22 cellular contexts compared by ENCODE assay signal in genomic region chr5:53052499-53052898, GRCh38. TPM values are rescaled to one million over a fixed set of nuclear protein-coding genes. Genes with fewer than 3 reads are reported as not detected.
A peak's percentile ranks its signal among the peaks of the same experiment; 100 is the strongest.
DNase-seq lines count a peak whose midpoint lies in the region; ATAC-seq, FAIRE-seq and TF ChIP-seq lines count a peak whose summit lies in the region.
"Had no signal": no experiment of that assay in that cellular context is flagged by ENCODE, and none has a peak within 500 bp of the region (broad histone marks: within the 10 kb centered on the region; RNA-seq: fewer than 3 reads in every experiment).

No MANE protein-coding gene starts in this region.

- H3K4me1 ChIP-seq in IMR-90 (ENCODE audit: control insufficient read depth, insufficient read depth, low read length) (no peaks in the 10 kb centered on the region), small intestine (ENCODE audit: control insufficient read depth in 2 of 2, insufficient read depth in 1 of 2, low read depth in 1 of 2, low read length in 1 of 2) (no peaks in the 10 kb centered on the region)

- H3K56ac ChIP-seq in IMR-90 (ENCODE audit: extremely low read depth, insufficient read depth, low read length) = no peak overlapping the region

- H3K4me3 Mint-ChIP-seq in activated CD8-positive, alpha-beta memory T cell treated with anti-CD3 and anti-CD28 coated beads, Interleukin-2, amount 10 ng/mL, durations not matched to agents 7 days and 5 days = no peak overlapping the region
- H3K4me3 Mint-ChIP-seq: CD8-positive, alpha-beta T cell; GM23338; H9 had no signal

- TF ChIP-seq CTCF in IMR-90 (conservative IDR thresholded peaks at IDR 0.05; ENCODE audit: low read depth, low read length) = no peak
- no peak for TF ChIP-seq CTCF in coronary artery (IDR thresholded peaks at IDR 0.05)

- H3K27ac Mint-ChIP-seq in activated CD8-positive, alpha-beta memory T cell treated with anti-CD3 and anti-CD28 coated beads, Interleukin-2, amount 10 ng/mL, durations not matched to agents 7 days and 5 days = no peak overlapping the region
- H3K27ac Mint-ChIP-seq: CD8-positive, alpha-beta T cell; GM23338; H9 had no signal

- H3K18ac ChIP-seq in IMR-90 (ENCODE audit: low read depth, low read length) = no peak overlapping the region

- no peak overlapping the region for H2BK5ac ChIP-seq in IMR-90 (ENCODE audit: low read depth, low read length, poor library complexity, severe bottlenecking)

- no peak overlapping the region for H4K8ac ChIP-seq in IMR-90 (ENCODE audit: low read depth in 2 of 2, low read length in 2 of 2)

- CTCF ChIA-PET in activated CD8-positive, alpha-beta memory T cell treated with anti-CD3 and anti-CD28 coated beads, Interleukin-2, amount 10 ng/mL, durations not matched to agents 7 days and 5 days (lab: Charles Lee) = interaction anchor here (1.2 kb wide), 1 partner anchor 104 kb away, joined by 3 read pairs; no protein-coding TSS in a partner anchor
- CTCF ChIA-PET in IMR-90 (lab: Yijun Ruan, JAX) = no interaction called here

- peaks cover 12% of the 10 kb centered on the region for H3K4me1 Mint-ChIP-seq in activated CD8-positive, alpha-beta memory T cell treated with anti-CD3 and anti-CD28 coated beads, Interleukin-2, amount 10 ng/mL, durations not matched to agents 7 days and 5 days
- H3K4me1 Mint-ChIP-seq: GM23338, H9 had no signal

- dilution Hi-C loops in IMR-90 (cut with HindIII; ENCODE audit: low sequenced_read_pairs, unreplicated experiment) = loop anchor here (25.0 kb wide), 1 partner anchor 90 kb away; no protein-coding TSS in a partner anchor

- H3K9ac ChIP-seq in IMR-90 (ENCODE audit: low read depth, low read length) = no peak overlapping the region

- H4K20me1 ChIP-seq in IMR-90 (ENCODE audit: insufficient read depth, low read length) = no peaks in the 10 kb centered on the region

- no peak for TF ChIP-seq POLR2A in IMR-90 (IDR thresholded peaks at IDR 0.05; ENCODE audit: low read depth, low read length)

- peaks cover 37% of the 10 kb centered on the region for H3K36me3 Mint-ChIP-seq in activated CD8-positive, alpha-beta memory T cell treated with anti-CD3 and anti-CD28 coated beads, Interleukin-2, amount 10 ng/mL, durations not matched to agents 7 days and 5 days
- H3K36me3 Mint-ChIP-seq: CD8-positive, alpha-beta T cell had no signal

- peak; percentile 60 for DNase-seq in activated CD8-positive, alpha-beta memory T cell treated with anti-CD3 and anti-CD28 coated beads, Interleukin-2, amount 10 ng/mL, durations not matched to agents 7 days and 5 days
- DNase-seq in activated CD8-positive, alpha-beta memory T cell treated with anti-CD3 and anti-CD28 coated beads, Interleukin-2, amount 50 U/mL, for 4 hours = no peak
- DNase-seq in IMR-90 (no peak), fibroblast of gingiva (ENCODE audit: low read depth) (peak; percentile 16), substantia nigra (lab: John Stamatoyannopoulos, UW) (no peak), coronary artery (ENCODE audit: low spot score) (no peak), small intestine (no peak), ureter (ENCODE audit: low spot score) (no peak)
- DNase-seq: 8988T; ACHN; AML-193; CD8-positive, alpha-beta T cell; H9; NCI-H1092 treated with DMSO at 0.1 percent for 48 hours; NCI-H1436; NCI-H187 treated with DMSO at 0.1 percent for 48 hours; NCI-H524; SHP77 had no signal

- H2AK9ac ChIP-seq in IMR-90 (replicated peaks; ENCODE audit: low read depth, low read length, poor library complexity) = no peak overlapping the region

- H3K27ac ChIP-seq in IMR-90 (ENCODE audit: insufficient read depth, low read length) (no peak overlapping the region), substantia nigra (ENCODE audit: low read depth, low read length, poor library complexity, severe bottlenecking) (peak overlapping the region; percentile 10), coronary artery (no peak overlapping the region), small intestine (ENCODE audit: low read depth in 1 of 2, low read length in 1 of 2) (no peak overlapping the region)
- H3K27ac ChIP-seq: C4-2B, RWPE1 had no signal

- H3K79me1 ChIP-seq in IMR-90 (ENCODE audit: low read depth in 1 of 2, low read length in 2 of 2) = peaks cover 14 to 33% of the 10 kb centered on the region in 2 experiments; a peak in 3 of 4 replicates

- H3K36me3 ChIP-seq in IMR-90 (ENCODE audit: control insufficient read depth, insufficient read depth, low read length) (peaks cover 31% of the 10 kb centered on the region), small intestine (ENCODE audit: control insufficient read depth in 2 of 2, insufficient read depth in 2 of 2, low read length in 2 of 2) (peaks cover 0 to 9% of the 10 kb centered on the region in 2 donors)

- H2BK20ac ChIP-seq in IMR-90 (ENCODE audit: low read depth, low read length) = no peak overlapping the region

- H2BK15ac ChIP-seq in IMR-90 (ENCODE audit: low read depth, low read length) = no peak overlapping the region

- no peak for FAIRE-seq in small intestine (lab: Jason Lieb, UNC)
- FAIRE-seq: K562 had no signal

- H3K9me1 ChIP-seq in IMR-90 (ENCODE audit: insufficient read depth, low read length) = 0 out of 2 replicates have a peak, but pooled peaks cover 4% of the 10 kb centered on the region

- no peak overlapping the region for H3K4ac ChIP-seq in IMR-90 (ENCODE audit: low read depth, low read length)

- H2AFZ ChIP-seq in IMR-90 (replicated peaks; ENCODE audit: low read length, poor library complexity) = no peak overlapping the region
- H2AFZ ChIP-seq: GM23338 had no signal

- H3K4me2 ChIP-seq in IMR-90 (ENCODE audit: low read depth, low read length) = no peak overlapping the region
- H3K4me2 ChIP-seq: GM23338 had no signal

- BruUV-seq in IMR-90 (replicated peaks; lab: Mats Ljungman, UMichigan) = no TSS peak

- no peak overlapping the region for H3K14ac ChIP-seq in IMR-90 (replicated peaks; ENCODE audit: low read depth, low read length)

- TF ChIP-seq RAD21 in IMR-90 (IDR thresholded peaks at IDR 0.05; ENCODE audit: low read length) = no peak

- no peak overlapping the region for H4K91ac ChIP-seq in IMR-90 (ENCODE audit: insufficient read depth, low read depth, low read length)

- H2AK5ac ChIP-seq in IMR-90 (ENCODE audit: low read depth, low read length) = no peak overlapping the region

- H3K9me3 Mint-ChIP-seq in activated CD8-positive, alpha-beta memory T cell treated with anti-CD3 and anti-CD28 coated beads, Interleukin-2, amount 10 ng/mL, durations not matched to agents 7 days and 5 days (ENCODE audit: low read depth) = no peaks in the 10 kb centered on the region
- H3K9me3 Mint-ChIP-seq: CD8-positive, alpha-beta T cell; GM23338; H9 had no signal

- no peak overlapping the region for H3K4me3 ChIP-seq in IMR-90 (ENCODE audit: insufficient read depth, low read depth, low read length)
- no peak overlapping the region for H3K4me3 ChIP-seq in coronary artery
- no peak overlapping the region for H3K4me3 ChIP-seq in small intestine (ENCODE audit: low read depth in 1 of 2, low read length in 2 of 2)
- H3K4me3 ChIP-seq: GM23338, K562 had no signal

- in situ Hi-C loops in IMR-90 (cut with MboI; ENCODE audit: low sequenced_read_pairs) = no loop called here

- no peak overlapping the region for H2BK120ac ChIP-seq in IMR-90 (ENCODE audit: low read depth, low read length)

- H3K23ac ChIP-seq in IMR-90 (ENCODE audit: low read depth, low read length) = peak overlapping the region; percentile 44; the same call in 1 of the 2 replicates

- WGBS in IMR-90 (ENCODE audit: extremely low coverage in 2 of 2, insufficient read length in 1 of 2), 2 experiments = 93% methylated on average over 2 of the region's 2 CpGs; no CpG with 5 or more reads in 1 of the 2 experiments
- 86 to 92% (median 92%) methylated on average over 2 of the region's 2 CpGs for WGBS in small intestine, 3 donors

- intact Hi-C loops in IMR-90 (cut with micrococcal nuclease) = no loop called here

- H3K9me3 ChIP-seq in IMR-90 (ENCODE audit: control insufficient read depth, insufficient read depth, low read length) = no peaks in the 10 kb centered on the region
- H3K9me3 ChIP-seq in small intestine (ENCODE audit: control insufficient read depth, low read depth) = no peaks in the 10 kb centered on the region

- H3K27me3 ChIP-seq in IMR-90 (ENCODE audit: control insufficient read depth, insufficient read depth, low read length) (no peaks in the 10 kb centered on the region), small intestine (ENCODE audit: control insufficient read depth in 2 of 2, insufficient read depth in 2 of 2, low read length in 2 of 2) (no peaks in the 10 kb centered on the region)

- H4K5ac ChIP-seq in IMR-90 (ENCODE audit: low read depth, low read length) = no peak overlapping the region

- POLR2A ChIA-PET in IMR-90 (lab: Charles Lee; ENCODE audit: unreplicated experiment) = interaction anchor here (0.6 kb wide), 1 partner anchor 20 kb away, joined by 3 read pairs; no protein-coding TSS in a partner anchor

- ATAC-seq in activated CD8-positive, alpha-beta memory T cell treated with anti-CD3 and anti-CD28 coated beads, Interleukin-2, amount 10 ng/mL, durations not matched to agents 7 days and 5 days = no peak
- ATAC-seq in IMR-90 (ENCODE audit: low read depth) = no peak
- ATAC-seq: CD8-positive, alpha-beta T cell; GM23338; K562 had no signal

- no peaks in the 10 kb centered on the region for H3K27me3 Mint-ChIP-seq in activated CD8-positive, alpha-beta memory T cell treated with anti-CD3 and anti-CD28 coated beads, Interleukin-2, amount 10 ng/mL, durations not matched to agents 7 days and 5 days

TF ChIP-seq in IMR-90, 13 proteins besides CTCF, POLR2A, EP300 and RAD21:
- no peak for TF ChIP-seq RFX5 (IDR thresholded peaks at IDR 0.05; ENCODE audit: low read depth, low read length)
- TF ChIP-seq MXI1 (IDR thresholded peaks at IDR 0.05; ENCODE audit: borderline replicate concordance, low read depth, low read length) = no peak

RNA-seq across cellular contexts. Expression of gene MOCS2, which starts 57.1 kb away (rescaled TPM):
- total RNA-seq in activated CD8-positive, alpha-beta memory T cell treated with anti-CD3 and anti-CD28 coated beads, Interleukin-2, amount 10 ng/mL, durations not matched to agents 7 days and 5 days = 10 to 100 TPM; 28.2 to 31.6 TPM
- total RNA-seq in IMR-90 (2012; rRNA removed) (36.4 and 62.5 TPM in 2 replicates), ureter (26.9 TPM)
- polyA plus RNA-seq in IMR-90 (2012; rRNA removed) (32.8 and 40.0 TPM in 2 replicates), small intestine (100 to 1,000 TPM in 1 of 3 donors, 10 to 100 TPM in 2; 46.9 to 114 (median 84.8) TPM)
- polyA plus RNA-seq in IMR-90 (2012; cell fraction: cytosol; rRNA removed) = 4.7 and 5.5 TPM in 2 replicates
- polyA plus RNA-seq in IMR-90 (2012; cell fraction: nucleus; rRNA removed; ENCODE audit: low replicate concordance) = 1.2 and 13.8 TPM in 2 replicates

Comparison
In these comparisons a context has a peak if more than half of its experiments do, and no peak if none do; other contexts are left out.
1. DNase-seq: peak in activated CD8-positive, alpha-beta memory T cell treated with anti-CD3 and anti-CD28 coated beads, Interleukin-2, amount 10 ng/mL, durations not matched to agents 7 days and 5 days (single experiment) and fibroblast of gingiva (single experiment); none in activated CD8-positive, alpha-beta memory T cell treated with anti-CD3 and anti-CD28 coated beads, Interleukin-2, amount 50 U/mL, for 4 hours (single experiment), IMR-90 (single experiment), substantia nigra (0 of 49), coronary artery (single experiment), small intestine (single experiment) and ureter (single experiment).